ENCODE assay signal across 8 cellular contexts in genomic region chr10:92688927-92689662, GRCh38. TPM values are rescaled to one million over a fixed set of nuclear protein-coding genes. Genes with fewer than 3 reads are reported as not detected.
DNase-seq lines count a peak whose midpoint lies in the region; ATAC-seq, FAIRE-seq and TF ChIP-seq lines count a peak whose summit lies in the region.

No MANE protein-coding gene starts in this region.

- peaks cover 2% of the 10 kb centered on the region for H3K9me3 Mint-ChIP-seq in activated CD8-positive, alpha-beta memory T cell treated with anti-CD3 and anti-CD28 coated beads, Interleukin-2, amount 10 ng/mL, durations not matched to agents 7 days and 5 days (ENCODE audit: low read depth)

- FAIRE-seq in pancreas (lab: Jason Lieb, UNC): no peak

- ATAC-seq in GM19351 (IDR thresholded peaks at IDR 0.05; ENCODE audit: unreplicated experiment): peak; percentile 27
- peak; percentile 37 for ATAC-seq in activated CD8-positive, alpha-beta memory T cell treated with anti-CD3 and anti-CD28 coated beads, Interleukin-2, amount 10 ng/mL, durations not matched to agents 7 days and 5 days
- ATAC-seq in pancreas: peak; percentile 51 to 54 (median 52)
- ATAC-seq in GM18873 (IDR thresholded peaks at IDR 0.05; ENCODE audit: low FRiP score, unreplicated experiment): no peak

- peak overlapping the region; percentile 51 for H3K4me3 Mint-ChIP-seq in activated CD8-positive, alpha-beta memory T cell treated with anti-CD3 and anti-CD28 coated beads, Interleukin-2, amount 10 ng/mL, durations not matched to agents 7 days and 5 days

- peaks cover 77% of the 10 kb centered on the region for H3K27me3 Mint-ChIP-seq in activated CD8-positive, alpha-beta memory T cell treated with anti-CD3 and anti-CD28 coated beads, Interleukin-2, amount 10 ng/mL, durations not matched to agents 7 days and 5 days

- H3K9me3 ChIP-seq in cardiac muscle cell (ENCODE audit: low read depth): no peaks in the 10 kb centered on the region
- H3K9me3 ChIP-seq in pancreas: no peaks in the 10 kb centered on the region

- H3K36me3 Mint-ChIP-seq in activated CD8-positive, alpha-beta memory T cell treated with anti-CD3 and anti-CD28 coated beads, Interleukin-2, amount 10 ng/mL, durations not matched to agents 7 days and 5 days: no peaks in the 10 kb centered on the region

- peak overlapping the region; percentile 73 for H2AFZ ChIP-seq in KMS-11 (ENCODE audit: low read depth)

- no peak overlapping the region for H3K27ac Mint-ChIP-seq in activated CD8-positive, alpha-beta memory T cell treated with anti-CD3 and anti-CD28 coated beads, Interleukin-2, amount 10 ng/mL, durations not matched to agents 7 days and 5 days

- 2% methylated on average over 61 to 63 of the region's 63 CpGs for WGBS in pancreas, 2 donors

- TF ChIP-seq CTCF in KMS-11 (conservative IDR thresholded peaks at IDR 0.05; ENCODE audit: low read depth, low read length) (no peak), cardiac muscle cell (IDR thresholded peaks at IDR 0.05; ENCODE audit: low read depth, low read length) (peak; percentile 18), pancreas (IDR thresholded peaks at IDR 0.05) (no peak)

- CTCF ChIA-PET in activated CD8-positive, alpha-beta memory T cell treated with anti-CD3 and anti-CD28 coated beads, Interleukin-2, amount 10 ng/mL, durations not matched to agents 7 days and 5 days (lab: Charles Lee): interaction anchor here (0.8 to 1.2 kb wide), 2 partner anchors 8 to 98 kb away, joined by 3 read pairs; no protein-coding TSS in a partner anchor

- intact Hi-C loops in pancreas (cut with DNase I): no loop called here

- H3K4me1 ChIP-seq in KMS-11 (ENCODE audit: low read depth, poor library complexity, severe bottlenecking): peaks cover 3% of the 10 kb centered on the region
- H3K4me1 ChIP-seq in cardiac muscle cell (ENCODE audit: low read depth): no peaks in the 10 kb centered on the region
- H3K4me1 ChIP-seq in pancreas: peaks cover 3 to 15% (median 12%) of the 10 kb centered on the region in 3 donors

- no peaks in the 10 kb centered on the region for H3K27me3 ChIP-seq in KMS-11 (ENCODE audit: insufficient read depth, low read depth)
- H3K27me3 ChIP-seq in cardiac muscle cell: peaks cover 69% of the 10 kb centered on the region
- no peaks in the 10 kb centered on the region for H3K27me3 ChIP-seq in pancreas

- no peaks in the 10 kb centered on the region for H4K20me1 ChIP-seq in KMS-11 (ENCODE audit: insufficient read depth)

- H3K4me1 Mint-ChIP-seq in activated CD8-positive, alpha-beta memory T cell treated with anti-CD3 and anti-CD28 coated beads, Interleukin-2, amount 10 ng/mL, durations not matched to agents 7 days and 5 days: peaks cover 26% of the 10 kb centered on the region

- DNase-seq in CD1c-positive myeloid dendritic cell (ENCODE audit: extremely low spot score): peak; percentile 22
- DNase-seq in activated CD8-positive, alpha-beta memory T cell treated with anti-CD3 and anti-CD28 coated beads, Interleukin-2, amount 10 ng/mL, durations not matched to agents 7 days and 5 days: no peak
- DNase-seq in cardiac muscle cell (ENCODE audit: low read depth in 1 of 2, low spot score in 1 of 2): peak; percentile 39 to 48
- DNase-seq in pancreas: peak in 3 of 6 donors; percentile 39 to 88 (median 48)
- DNase-seq in NCI-H526 treated with DMSO at 0.1 percent for 48 hours (lab: John Stamatoyannopoulos, UW): no peak

- H3K4me2 ChIP-seq in KMS-11: peak overlapping the region; percentile 25; the same call in 1 of the 2 replicates

- H3K4me3 ChIP-seq in KMS-11 (IDR thresholded peaks at IDR 0.05; ENCODE audit: insufficient read depth, low read depth, low read length) (no peak overlapping the region), cardiac muscle cell (peak overlapping the region; percentile 25), pancreas (peak overlapping the region; percentile 47 to 86 (median 66))

- H3K27ac ChIP-seq in KMS-11 (no peak overlapping the region), cardiac muscle cell (no peak overlapping the region), pancreas (peak overlapping the region; percentile 67 to 81 (median 78))

- no peaks in the 10 kb centered on the region for H3K36me3 ChIP-seq in KMS-11 (ENCODE audit: insufficient read depth)
- no peaks in the 10 kb centered on the region for H3K36me3 ChIP-seq in cardiac muscle cell
- H3K36me3 ChIP-seq in pancreas: peaks cover 0 to 4% (median 0%) of the 10 kb centered on the region in 3 donors

- no peak overlapping the region; the same call in 1 of the 2 replicates for H3K9ac ChIP-seq in KMS-11

- no peaks in the 10 kb centered on the region for H3K79me2 ChIP-seq in KMS-11 (ENCODE audit: insufficient read depth, low read depth)

RNA-seq across cellular contexts. Expression of gene HHEX, which starts 0.7 kb away (rescaled TPM):
- under 1 TPM in 1 of 2 experiments, not detected in 1; 0.23 TPM for total RNA-seq in activated CD8-positive, alpha-beta memory T cell treated with anti-CD3 and anti-CD28 coated beads, Interleukin-2, amount 10 ng/mL, durations not matched to agents 7 days and 5 days
- 0.32 and 0.89 TPM in 2 replicates for total RNA-seq in cardiac muscle cell
- polyA plus RNA-seq in cardiac muscle cell: 0.43 and 0.61 TPM in 2 replicates
- 10 to 100 TPM; 17.6 to 29.1 (median 20.5) TPM for total RNA-seq in pancreas
- polyA plus RNA-seq in pancreas: 10 to 100 TPM; 38.2 to 71.2 TPM

Comparison
In these comparisons a context has a peak if more than half of its experiments do, and no peak if none do; other contexts are left out.
1. DNase-seq: peak in CD1c-positive myeloid dendritic cell (single experiment) and cardiac muscle cell (2 of 2); none in activated CD8-positive, alpha-beta memory T cell treated with anti-CD3 and anti-CD28 coated beads, Interleukin-2, amount 10 ng/mL, durations not matched to agents 7 days and 5 days (single experiment) and NCI-H526 treated with DMSO at 0.1 percent for 48 hours (single experiment).
2. H3K27ac ChIP-seq: peak in pancreas (4 of 4); none in KMS-11 (single experiment) and cardiac muscle cell (single experiment).